13 cellular contexts compared by ENCODE assay signal in the genomic region with DNA sequence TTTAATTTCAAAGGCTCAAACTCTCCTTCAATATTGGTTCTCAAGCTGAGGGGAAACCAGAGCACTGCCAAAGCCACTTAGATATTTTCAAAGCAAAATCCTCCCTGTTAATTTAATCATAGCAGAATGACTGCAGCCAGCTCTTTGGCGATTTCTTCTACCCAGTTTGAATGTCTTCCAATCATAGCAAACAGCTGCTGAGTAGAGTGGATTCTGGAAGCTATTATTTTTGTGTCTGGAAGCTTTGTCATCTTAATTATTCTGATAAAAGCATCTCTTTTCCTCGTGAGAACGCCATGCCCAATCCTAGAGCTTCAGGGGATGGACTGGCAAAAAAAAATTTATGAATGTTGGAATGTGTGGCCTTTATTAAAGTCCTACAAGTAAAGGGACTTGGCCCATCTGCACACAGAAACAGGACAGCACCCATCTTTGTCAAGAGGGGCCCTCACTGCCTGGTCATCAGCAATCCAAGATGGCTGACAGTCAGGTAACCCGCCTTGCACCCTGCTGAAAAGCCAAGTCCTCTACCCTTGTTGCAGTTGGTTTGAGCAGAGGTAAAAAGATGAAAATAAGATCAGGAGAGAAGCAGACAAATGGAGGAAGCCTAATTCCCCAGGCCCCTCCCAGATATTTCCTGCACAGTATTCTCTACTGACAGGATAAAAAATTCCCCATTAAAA.
DNase-seq lines count a peak whose midpoint lies in the region; ATAC-seq and TF ChIP-seq lines count a peak whose summit lies in the region.
"Had no signal": no experiment of that assay in that cellular context is flagged by ENCODE, and none has a peak within 500 bp of the region (broad histone marks: within the 10 kb centered on the region; RNA-seq: fewer than 3 reads in every experiment).

No MANE protein-coding gene starts in this region.

- peaks cover 18% of the 10 kb centered on the region for H3K4me1 ChIP-seq in colonic mucosa
- peaks cover 31% of the 10 kb centered on the region for H3K4me1 ChIP-seq in lower lobe of right lung
- peaks cover 11 to 36% (median 27%) of the 10 kb centered on the region in 4 donors for H3K4me1 ChIP-seq in transverse colon

- WGBS in transverse colon (ENCODE audit: low coverage in 1 of 2), 2 donors, result 57 to 62% methylated on average over 4 of the region's 4 CpGs

- no peak for TF ChIP-seq EP300 in transverse colon (IDR thresholded peaks at IDR 0.05; ENCODE audit: low read depth)

- H3K27ac ChIP-seq in colonic mucosa (peak overlapping the region; percentile 73), lower lobe of right lung (peak overlapping the region; percentile 33), transverse colon (peak overlapping the region; percentile 77 to 79 (median 78))

- H3K36me3 ChIP-seq in colonic mucosa, result no peaks in the 10 kb centered on the region
- no peaks in the 10 kb centered on the region for H3K36me3 ChIP-seq in lower lobe of right lung
- no peaks in the 10 kb centered on the region for H3K36me3 ChIP-seq in transverse colon

- H3K4me3 ChIP-seq in colonic mucosa (no peak overlapping the region), lower lobe of right lung (no peak overlapping the region), transverse colon (no peak overlapping the region)

- H3K9me3 ChIP-seq in colonic mucosa (no peaks in the 10 kb centered on the region), lower lobe of right lung (no peaks in the 10 kb centered on the region), transverse colon (no peaks in the 10 kb centered on the region)

- TF ChIP-seq POLR2A in transverse colon (IDR thresholded peaks at IDR 0.05) (no peak), erythroblast (IDR thresholded peaks at IDR 0.05; ENCODE audit: low read length) (no peak)

- in situ Hi-C loops in transverse colon (cut with MboI; ENCODE audit: low pct_ligation_motif_present in 1 of 4, low pct_unique_long_range_greater_than_20kb in 1 of 4, low sequenced_read_pairs in 3 of 4), result loop anchor here in 1 of 4 donors (25.0 kb wide), 2 partner anchors 163 to 438 kb away; partner anchors contain the start of gene UGCG

- no peak for ATAC-seq in lower lobe of right lung
- no peak for ATAC-seq in HG03432 (IDR thresholded peaks at IDR 0.05; ENCODE audit: unreplicated experiment)
- ATAC-seq in HG03095 (IDR thresholded peaks at IDR 0.05; ENCODE audit: unreplicated experiment), result no peak
- ATAC-seq: T-helper 17 cell had no signal

- no peak for TF ChIP-seq CTCF in colonic mucosa (IDR thresholded peaks at IDR 0.05)
- TF ChIP-seq CTCF in lower lobe of right lung (IDR thresholded peaks at IDR 0.05), result no peak
- TF ChIP-seq CTCF in transverse colon (IDR thresholded peaks at IDR 0.05), result no peak

- H3K9ac ChIP-seq in colonic mucosa (ENCODE audit: low read depth in 2 of 2, low read length in 2 of 2), result peak overlapping the region in 1 of 2 donors; percentile 52

- intact Hi-C loops in colonic mucosa (cut with DNase I) (no loop called here), lower lobe of right lung (cut with DNase I) (no loop called here), transverse colon (cut with DNase I; ENCODE audit: low total_unique reads) (loop anchor here (10.0 kb wide), 1 partner anchor 135 kb away; no protein-coding TSS in a partner anchor)

- DNase-seq in NCI-H69 (lab: John Stamatoyannopoulos, UW) (peak; percentile 40), colonic mucosa (no peak), lower lobe of right lung (no peak), transverse colon (no peak), GF-D8 (lab: John Stamatoyannopoulos, UW) (no peak), erythroblast (lab: John Stamatoyannopoulos, UW) (no peak)
- DNase-seq: activated CD4-positive, alpha-beta memory T cell treated with anti-CD3 and anti-CD28 coated beads for 36 hours; activated naive CD4-positive, alpha-beta T cell treated with anti-CD3 and anti-CD28 coated beads, Interleukin-2, amount 10 ng/mL, durations not matched to agents 7 days and 5 days; effector CD4-positive, alpha-beta T cell; NCI-H82; T-helper 17 cell had no signal

- H3K27me3 ChIP-seq in colonic mucosa (no peaks in the 10 kb centered on the region), lower lobe of right lung (ENCODE audit: low read depth) (no peaks in the 10 kb centered on the region), transverse colon (no peaks in the 10 kb centered on the region)
